Comparison of ENCODE assay signal across 8 cellular contexts in the genomic region with DNA sequence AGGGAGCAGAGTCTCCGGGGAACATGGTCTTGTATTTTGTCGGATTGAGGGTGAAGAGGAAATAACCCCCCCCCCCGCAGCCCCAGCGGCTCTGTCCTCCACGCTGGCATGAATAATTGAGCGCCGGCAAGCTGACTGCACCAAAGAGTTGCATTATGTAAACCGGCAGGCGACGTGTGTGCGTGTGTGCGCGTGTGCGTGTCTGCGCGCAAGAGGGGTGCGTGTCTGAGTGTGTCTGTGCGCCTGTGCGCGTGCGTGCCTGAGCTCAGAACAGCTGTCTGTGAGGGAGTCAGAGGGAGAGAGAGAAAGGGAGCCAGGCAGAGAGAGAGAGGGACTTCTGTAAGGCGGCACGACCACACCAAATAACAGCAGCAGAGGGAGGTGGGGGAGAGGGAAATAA.
DNase-seq lines count a peak whose midpoint lies in the region.

No MANE protein-coding gene starts in this region.

- H3K36me3 ChIP-seq in iPS-18a (ENCODE audit: control insufficient read depth, low read depth, low read length): no peaks in the 10 kb centered on the region

- DNase-seq in activated T-cell treated with anti-CD3 and anti-CD28 coated beads for 24 hours (ENCODE audit: low read depth) (peak; percentile 16), NCI-H2029 (lab: John Stamatoyannopoulos, UW) (peak; percentile 73), amygdala (lab: John Stamatoyannopoulos, UW) (peak in 51 of 56 donors; percentile 10 to 88 (median 61)), skeletal muscle cell (ENCODE audit: low read depth) (peak; percentile 43), NCI-H1694 treated with DMSO at 0.1 percent for 48 hours (lab: John Stamatoyannopoulos, UW) (no peak), SIG-M5 (lab: John Stamatoyannopoulos, UW) (no peak)
- no peak for DNase-seq in activated T-cell treated with anti-CD3 and anti-CD28 coated beads, Interleukin-2, amount 50 U/mL, for 1 hour

- no peak overlapping the region for H3K27ac ChIP-seq in iPS-18a (ENCODE audit: low read length)

- H3K9ac ChIP-seq in iPS-18a (ENCODE audit: low read length): peak overlapping the region; percentile 33

- H3K27me3 ChIP-seq in iPS-18a (ENCODE audit: control insufficient read depth, insufficient read depth, low read length): no peaks in the 10 kb centered on the region

- no peak overlapping the region for H3K4me3 ChIP-seq in iPS-18a (ENCODE audit: low read length)
- peak overlapping the region; percentile 47 for H3K4me3 ChIP-seq in skeletal muscle cell (ENCODE audit: low read depth, low read length)

- peaks cover 30% of the 10 kb centered on the region for H3K4me1 ChIP-seq in iPS-18a (ENCODE audit: control insufficient read depth, low read depth, low read length)

- H3K9me3 ChIP-seq in iPS-18a (ENCODE audit: control insufficient read depth, low read depth, low read length): no peaks in the 10 kb centered on the region

Comparison
In these comparisons a context has a peak if more than half of its experiments do, and no peak if none do; other contexts are left out.
1. DNase-seq: peak in activated T-cell treated with anti-CD3 and anti-CD28 coated beads for 24 hours (single experiment), NCI-H2029 (single experiment), amygdala (51 of 56) and skeletal muscle cell (single experiment); none in activated T-cell treated with anti-CD3 and anti-CD28 coated beads, Interleukin-2, amount 50 U/mL, for 1 hour (single experiment), NCI-H1694 treated with DMSO at 0.1 percent for 48 hours (single experiment) and SIG-M5 (single experiment).